ENCODE assay signal across 1 cellular context in genomic region chrX:70253377-70254062, GRCh38.
A peak's percentile ranks its signal among the peaks of the same experiment; 100 is the strongest.
TF ChIP-seq lines count a peak whose summit lies in the region.

No MANE protein-coding gene starts in this region.

TF ChIP-seq in GM12878, 131 proteins besides CTCF, POLR2A, EP300 and RAD21:
- no peak for TF ChIP-seq FOXK2 (IDR thresholded peaks at IDR 0.05)
- TF ChIP-seq JUNB (IDR thresholded peaks at IDR 0.05) = 0 out of 2 replicates have a peak, but pooled peaks have one; percentile 19
